Comparison of ENCODE assay signal across 20 cellular contexts in the genomic region with DNA sequence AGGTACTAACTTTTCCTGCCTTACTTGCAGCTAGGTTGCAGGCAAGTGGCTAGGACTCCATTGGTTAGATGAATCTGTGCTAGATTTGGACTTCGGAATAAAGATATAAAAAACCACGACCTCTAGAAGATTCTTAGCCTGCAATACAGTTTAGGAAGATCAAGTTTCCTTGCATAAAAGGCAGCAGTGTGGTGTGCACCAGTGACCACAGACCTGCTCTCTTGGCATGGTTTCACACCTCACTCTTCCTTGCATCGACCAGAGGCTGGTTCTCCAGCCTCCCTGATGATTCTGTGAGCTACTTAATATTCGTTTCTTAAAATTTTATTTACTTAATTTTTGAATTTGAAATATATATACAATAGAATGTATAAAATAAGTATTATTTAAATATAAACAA. TPM values are rescaled to one million over a fixed set of nuclear protein-coding genes. Genes with fewer than 3 reads are reported as not detected.
DNase-seq lines count a peak whose midpoint lies in the region; ATAC-seq, FAIRE-seq and TF ChIP-seq lines count a peak whose summit lies in the region.
"Had no signal": no experiment of that assay in that cellular context is flagged by ENCODE, and none has a peak within 500 bp of the region (broad histone marks: within the 10 kb centered on the region; RNA-seq: fewer than 3 reads in every experiment).

No MANE protein-coding gene starts in this region.

- 24% methylated on average over 4 of the region's 4 CpGs for WGBS in HepG2 (ENCODE audit: low lambda C conversion rate)

- POLR2A ChIA-PET in HepG2 (lab: Yijun Ruan, JAX) = no interaction called here

- H3K4me3 ChIP-seq in astrocyte of the cerebellum (ENCODE audit: low read depth, low read length) (no peak overlapping the region), HepG2 (replicated peaks in 1 of 3; ENCODE audit: insufficient read depth in 1 of 3, low read depth in 2 of 3, low read length in 3 of 3) (no peak overlapping the region)
- H3K4me3 ChIP-seq: BLaER1 treated with 17β-estradiol and CSF1 and Interleukin-3, amounts not matched to agents 10 nM and 100 nM; GM12878; HAP-1 had no signal

- H3K4me1 Mint-ChIP-seq in effector memory CD8-positive, alpha-beta T cell (ENCODE audit: low read depth in 2 of 2) = peaks cover 6 to 9% of the 10 kb centered on the region in 2 donors
- H3K4me1 Mint-ChIP-seq: B cell had no signal

- H3K36me3 Mint-ChIP-seq in effector memory CD8-positive, alpha-beta T cell (ENCODE audit: insufficient read depth) = peaks cover 6% of the 10 kb centered on the region

- H3K9ac ChIP-seq in HepG2 (ENCODE audit: insufficient read depth, low read depth, low read length) = no peak overlapping the region
- H3K9ac ChIP-seq: BLaER1 treated with 17β-estradiol and CSF1 and Interleukin-3, amounts not matched to agents 10 nM and 100 nM had no signal

- no peak for TF ChIP-seq EP300 in HepG2 (IDR thresholded peaks at IDR 0.05; ENCODE audit: low read depth in 2 of 2, low read length in 2 of 2)
- no peak for TF ChIP-seq EP300 in HepG2 (CRISPR knock-in tag; IDR thresholded peaks at IDR 0.05; ENCODE audit: borderline replicate concordance)

- H4K20me1 ChIP-seq in HepG2 (ENCODE audit: insufficient read depth, low read length) = no peaks in the 10 kb centered on the region
- H4K20me1 ChIP-seq: BLaER1 treated with 17β-estradiol and CSF1 and Interleukin-3, amounts not matched to agents 10 nM and 100 nM had no signal

- no peaks in the 10 kb centered on the region for H3K9me3 ChIP-seq in HepG2 (ENCODE audit: low read length)
- H3K9me3 ChIP-seq: BLaER1 treated with 17β-estradiol and CSF1 and Interleukin-3, amounts not matched to agents 10 nM and 100 nM; HAP-1 had no signal

- BruUV-seq in HepG2 (replicated peaks; lab: Mats Ljungman, UMichigan) = no TSS peak

- H3K27me3 ChIP-seq in HepG2 (ENCODE audit: control insufficient read depth in 1 of 2, insufficient read depth in 2 of 2, low read length in 2 of 2) = no peaks in the 10 kb centered on the region; a peak in 1 of 5 replicates
- H3K27me3 ChIP-seq: BLaER1 treated with 17β-estradiol and CSF1 and Interleukin-3, amounts not matched to agents 10 nM and 100 nM had no signal

- TF ChIP-seq RAD21 in HepG2 (CRISPR knock-in tag; IDR thresholded peaks at IDR 0.05) = no peak

- no peak for TF ChIP-seq POLR2A in HepG2 (IDR thresholded peaks at IDR 0.05; ENCODE audit: insufficient read depth in 1 of 2, low read depth in 2 of 2, low read length in 2 of 2)

- peak; percentile 41 for ATAC-seq in effector memory CD8-positive, alpha-beta T cell (replicated peaks)
- ATAC-seq in GM18511 (IDR thresholded peaks at IDR 0.05; ENCODE audit: unreplicated experiment) = no peak
- ATAC-seq in HepG2 = no peak
- ATAC-seq: CD8-positive, alpha-beta T cell; GM12878 had no signal

- H3K27ac ChIP-seq in HepG2 (ENCODE audit: extremely low read length, insufficient read depth, low read length) = no peak overlapping the region
- H3K27ac ChIP-seq: HL-60 had no signal

- no peaks in the 10 kb centered on the region for H3K9me3 Mint-ChIP-seq in effector memory CD8-positive, alpha-beta T cell
- H3K9me3 Mint-ChIP-seq: CD8-positive, alpha-beta T cell had no signal

- in situ Hi-C loops in astrocyte of the cerebellum (cut with HindIII; ENCODE audit: low sequenced_read_pairs) = no loop called here
- in situ Hi-C loops in HepG2 (cut with HindIII; ENCODE audit: extremely low pct_ligation_motif_present, low pct_unique_long_range_greater_than_20kb) = no loop called here

- intact Hi-C loops in HepG2 (cut with micrococcal nuclease; ENCODE audit: unreplicated experiment) = no loop called here

- no peak for FAIRE-seq in HepG2 (lab: Jason Lieb, UNC)
- FAIRE-seq: GM12878, GM19239, H1, HTR-8/SVneo had no signal

- DNase-seq in HT1080 (ENCODE audit: low read depth) (peak; percentile 8), OCI-M1 (lab: John Stamatoyannopoulos, UW) (peak; percentile 21), astrocyte of the cerebellum (ENCODE audit: low read depth) (peak; percentile 53), Kasumi-1 (lab: John Stamatoyannopoulos, UW) (no peak), HepG2 (ENCODE audit: low spot score) (no peak), iPS-NIHi7 (ENCODE audit: extremely low spot score) (no peak)
- DNase-seq in effector memory CD8-positive, alpha-beta T cell = no peak
- DNase-seq: Calu3; CD8-positive, alpha-beta T cell; DMS79 treated with DMSO at 0.1 percent for 48 hours; EL had no signal

- H3K79me2 ChIP-seq in HepG2 (ENCODE audit: insufficient read depth, low read length) = no peaks in the 10 kb centered on the region

- CTCF ChIA-PET in HepG2 (lab: Yijun Ruan, JAX; ENCODE audit: low intra/inter-chr PET ratio, low total read pairs) = no interaction called here

- H3K27ac Mint-ChIP-seq in effector memory CD8-positive, alpha-beta T cell = peak overlapping the region in 1 of 2 donors; percentile 19
- H3K27ac Mint-ChIP-seq: B cell; CD8-positive, alpha-beta T cell had no signal

- no peak for TF ChIP-seq CTCF in astrocyte of the cerebellum (IDR thresholded peaks at IDR 0.05; ENCODE audit: low read depth, low read length, missing control alignments)
- TF ChIP-seq CTCF in HepG2 (CRISPR knock-in tag; IDR thresholded peaks at IDR 0.05) = no peak

- H3K27me3 Mint-ChIP-seq in effector memory CD8-positive, alpha-beta T cell = no peaks in the 10 kb centered on the region
- H3K27me3 Mint-ChIP-seq: B cell had no signal

- H3K36me3 ChIP-seq in HepG2 (replicated peaks in 1 of 2; ENCODE audit: control insufficient read depth in 1 of 2, insufficient read depth in 2 of 2, low read length in 2 of 2) = no peaks in the 10 kb centered on the region
- H3K36me3 ChIP-seq: HAP-1 had no signal

- H3K4me2 ChIP-seq in HepG2 (ENCODE audit: low read depth, low read length) = no peak overlapping the region

- no peak overlapping the region for H2AFZ ChIP-seq in HepG2 (ENCODE audit: low read length)

- peaks cover 18% of the 10 kb centered on the region for H3K4me1 ChIP-seq in HepG2 (ENCODE audit: insufficient read depth, low read length)

- no peak overlapping the region for H3K4me3 Mint-ChIP-seq in effector memory CD8-positive, alpha-beta T cell
- H3K4me3 Mint-ChIP-seq: B cell; CD8-positive, alpha-beta T cell had no signal

RNA-seq across cellular contexts. Expression of gene KLHDC1, which starts 9.8 kb away (rescaled TPM):
- total RNA-seq in HT1080 (2014; rRNA removed; shearing (Covaris generic)) = not detected in 2 replicates
- 0.14 and 0.33 TPM in 2 replicates for polyA plus RNA-seq in HT1080 (2015; cell fraction: cytosol; rRNA removed)
- polyA plus RNA-seq in HT1080 (2015; cell fraction: nucleus; rRNA removed) = 0.45 and 0.75 TPM in 2 replicates
- 0.11 TPM in 1 of 2 replicates, not detected in the other for total RNA-seq in HepG2 (2016; rRNA removed; fragmentation: Illumina TruSeq; extraction: Trizol)
- 0.61 and 0.62 TPM in 2 replicates for total RNA-seq in HepG2 (2016; cell fraction: cytosol; rRNA removed; fragmentation: Illumina TruSeq; extraction: Trizol; ENCODE audit: low read depth)
- total RNA-seq in HepG2 (2016; cell fraction: insoluble cytoplasmic fraction; rRNA removed; fragmentation: Illumina TruSeq; extraction: Trizol) = 0.15 and 0.31 TPM in 2 replicates
- 0.52 TPM in 1 of 2 replicates, not detected in the other for total RNA-seq in HepG2 (2016; cell fraction: membrane; rRNA removed; fragmentation: Illumina TruSeq; extraction: Trizol)
- not detected in 2 replicates for total RNA-seq in HepG2 (2016; cell fraction: nucleus; rRNA removed; fragmentation: Illumina TruSeq; extraction: Trizol)
- polyA plus RNA-seq in HepG2 (2011; rRNA removed) = 0.08 TPM in 1 of 2 replicates, not detected in the other
- polyA plus RNA-seq in HepG2 (2011; cell fraction: cytosol; rRNA removed) = 0.12 TPM in 1 of 2 replicates, not detected in the other
- 0.09 TPM in 1 of 2 replicates, not detected in the other for polyA plus RNA-seq in HepG2 (2011; cell fraction: nucleus; rRNA removed)
- polyA plus RNA-seq in HepG2 (2012) = 0.16 and 0.19 TPM in 2 replicates
- polyA plus RNA-seq in HepG2 (2016; cell fraction: cytosol; fragmentation: Illumina TruSeq; extraction: Trizol; ENCODE audit: low read depth) = 0.31 TPM in 1 of 2 replicates, not detected in the other
- not detected in 2 replicates for polyA plus RNA-seq in HepG2 (2016; cell fraction: insoluble cytoplasmic fraction; fragmentation: Illumina TruSeq; extraction: Trizol; ENCODE audit: low read depth)
- polyA plus RNA-seq in HepG2 (2016; cell fraction: membrane; fragmentation: Illumina TruSeq; extraction: Trizol; ENCODE audit: low read depth) = not detected in 2 replicates
- not detected in 2 replicates for polyA plus RNA-seq in HepG2 (2016; cell fraction: nucleus; fragmentation: Illumina TruSeq; extraction: Trizol; ENCODE audit: insufficient read depth, low read depth)
- polyA minus RNA-seq in HepG2 (2011; rRNA and poly(A)+ RNA removed; ENCODE audit: low replicate concordance) = not detected in 2 replicates
- not detected in 2 replicates for polyA minus RNA-seq in HepG2 (2011; cell fraction: cytosol; rRNA and poly(A)+ RNA removed)
- 0.52 TPM in 1 of 2 replicates, not detected in the other for polyA minus RNA-seq in HepG2 (2011; cell fraction: nucleus; rRNA and poly(A)+ RNA removed)
- total RNA-seq: H1 had no signal

RNA-seq across cellular contexts. Expression of gene POLE2, which starts 14.7 kb away (rescaled TPM):
- 16.8 and 19.0 TPM in 2 replicates for total RNA-seq in HT1080 (2014; rRNA removed; shearing (Covaris generic))
- 26.0 and 27.2 TPM in 2 replicates for polyA plus RNA-seq in HT1080 (2015; cell fraction: cytosol; rRNA removed)
- polyA plus RNA-seq in HT1080 (2015; cell fraction: nucleus; rRNA removed) = 25.7 and 32.8 TPM in 2 replicates
- 37.0 and 41.3 TPM in 2 replicates for total RNA-seq in HepG2 (2016; rRNA removed; fragmentation: Illumina TruSeq; extraction: Trizol)
- total RNA-seq in HepG2 (2016; cell fraction: cytosol; rRNA removed; fragmentation: Illumina TruSeq; extraction: Trizol; ENCODE audit: low read depth) = 31.1 and 31.4 TPM in 2 replicates
- total RNA-seq in HepG2 (2016; cell fraction: insoluble cytoplasmic fraction; rRNA removed; fragmentation: Illumina TruSeq; extraction: Trizol) = 40.2 and 40.4 TPM in 2 replicates
- 17.9 and 20.6 TPM in 2 replicates for total RNA-seq in HepG2 (2016; cell fraction: membrane; rRNA removed; fragmentation: Illumina TruSeq; extraction: Trizol)
- total RNA-seq in HepG2 (2016; cell fraction: nucleus; rRNA removed; fragmentation: Illumina TruSeq; extraction: Trizol) = 36.9 and 37.3 TPM in 2 replicates
- 9.7 and 16.6 TPM in 2 replicates for polyA plus RNA-seq in HepG2 (2011; rRNA removed)
- 5.1 and 5.5 TPM in 2 replicates for polyA plus RNA-seq in HepG2 (2011; cell fraction: cytosol; rRNA removed)
- 15.5 and 19.0 TPM in 2 replicates for polyA plus RNA-seq in HepG2 (2011; cell fraction: nucleus; rRNA removed)
- 2.3 and 8.2 TPM in 2 replicates for polyA plus RNA-seq in HepG2 (2012)
- 5.4 and 6.7 TPM in 2 replicates for polyA plus RNA-seq in HepG2 (2016; cell fraction: cytosol; fragmentation: Illumina TruSeq; extraction: Trizol; ENCODE audit: low read depth)
- 33.0 and 34.7 TPM in 2 replicates for polyA plus RNA-seq in HepG2 (2016; cell fraction: insoluble cytoplasmic fraction; fragmentation: Illumina TruSeq; extraction: Trizol; ENCODE audit: low read depth)
- polyA plus RNA-seq in HepG2 (2016; cell fraction: membrane; fragmentation: Illumina TruSeq; extraction: Trizol; ENCODE audit: low read depth) = 10.3 and 12.0 TPM in 2 replicates
- polyA plus RNA-seq in HepG2 (2016; cell fraction: nucleus; fragmentation: Illumina TruSeq; extraction: Trizol; ENCODE audit: insufficient read depth, low read depth) = 38.0 and 42.8 TPM in 2 replicates
- polyA minus RNA-seq in HepG2 (2011; rRNA and poly(A)+ RNA removed; ENCODE audit: low replicate concordance) = 11.9 and 26.9 TPM in 2 replicates
- polyA minus RNA-seq in HepG2 (2011; cell fraction: cytosol; rRNA and poly(A)+ RNA removed) = 2.1 and 2.3 TPM in 2 replicates
- polyA minus RNA-seq in HepG2 (2011; cell fraction: nucleus; rRNA and poly(A)+ RNA removed) = 12.2 and 24.7 TPM in 2 replicates

Comparison
In these comparisons a context has a peak if more than half of its experiments do, and no peak if none do; other contexts are left out.
1. DNase-seq: peak in HT1080 (single experiment), OCI-M1 (single experiment) and astrocyte of the cerebellum (single experiment); none in effector memory CD8-positive, alpha-beta T cell (0 of 3), Kasumi-1 (0 of 2), HepG2 (single experiment) and iPS-NIHi7 (single experiment).